ENCODE assay signal across 20 cellular contexts in the genomic region with DNA sequence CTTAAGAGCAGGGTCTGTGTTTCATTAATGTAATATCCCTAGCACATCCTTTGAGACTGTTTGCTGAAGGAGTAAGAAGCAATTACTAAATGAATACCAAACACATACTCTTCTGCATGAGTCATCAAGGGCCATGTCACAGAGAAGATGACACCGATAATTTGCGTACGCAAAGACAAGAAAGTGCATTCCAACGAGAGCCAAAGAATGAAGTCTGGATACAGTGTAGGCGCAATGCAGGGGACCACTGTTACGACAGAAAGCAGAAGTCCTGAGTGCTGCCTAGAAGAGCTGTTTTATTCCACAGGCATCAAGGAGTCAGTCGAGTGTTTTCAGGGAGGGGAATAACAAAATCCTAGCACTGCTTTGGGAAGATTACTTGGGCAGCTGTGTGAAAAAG.
A peak's percentile ranks its signal among the peaks of the same experiment; 100 is the strongest.
DNase-seq lines count a peak whose midpoint lies in the region; ATAC-seq and TF ChIP-seq lines count a peak whose summit lies in the region.
"Had no signal": no experiment of that assay in that cellular context is flagged by ENCODE, and none has a peak within 500 bp of the region (broad histone marks: within the 10 kb centered on the region; RNA-seq: fewer than 3 reads in every experiment).

No MANE protein-coding gene starts in this region.

- H3K9me3 ChIP-seq in PC-3 (ENCODE audit: low read length) (no peaks in the 10 kb centered on the region), hepatocyte (ENCODE audit: low read depth) (no peaks in the 10 kb centered on the region)
- H3K9me3 ChIP-seq: uterus had no signal

- WGBS in hepatocyte (ENCODE audit: low lambda C conversion rate, missing lambda C conversion rate): 52% methylated on average over 7 of the region's 7 CpGs

- POLR2A ChIA-PET in PC-3 (lab: Charles Lee; ENCODE audit: unreplicated experiment): no interaction called here

- H3K27ac ChIP-seq in PC-3 (ENCODE audit: low read length) (no peak overlapping the region), hepatocyte (no peak overlapping the region)
- H3K27ac ChIP-seq: uterus had no signal

- H3K4me1 ChIP-seq in PC-3 (ENCODE audit: insufficient read depth, low read length) (peaks cover 7% of the 10 kb centered on the region), hepatocyte (ENCODE audit: insufficient read depth) (no peaks in the 10 kb centered on the region)
- H3K4me1 ChIP-seq: uterus had no signal

- CTCF ChIA-PET in PC-3 (lab: Charles Lee): no interaction called here

- intact Hi-C loops in PC-3 (cut with micrococcal nuclease): no loop called here

- H3K79me2 ChIP-seq in PC-3 (ENCODE audit: low read length) (no peaks in the 10 kb centered on the region), hepatocyte (peaks cover 11% of the 10 kb centered on the region)

- H3K4me3 ChIP-seq in PC-3 (ENCODE audit: low read length): no peak overlapping the region
- H3K4me3 ChIP-seq in hepatocyte: no peak overlapping the region
- H3K4me3 ChIP-seq: uterus had no signal

- ATAC-seq in PC-3 (peak; percentile 56), HG02970 (IDR thresholded peaks at IDR 0.05; ENCODE audit: low FRiP score, unreplicated experiment) (no peak), GM19023 (IDR thresholded peaks at IDR 0.05; ENCODE audit: unreplicated experiment) (no peak)
- ATAC-seq: activated naive CD4-positive, alpha-beta T cell treated with anti-CD3 and anti-CD28 coated beads, Interleukin-2, amount 50 U/mL, for 72 hours; sciatic nerve; stimulated activated naive CD8-positive, alpha-beta T cell treated with anti-CD3 and anti-CD28 coated beads, Interleukin-15, amount 100 ng/mL, for 72 hours had no signal

- BruUV-seq in PC-3 (replicated peaks; lab: Mats Ljungman, UMichigan): no TSS peak

- H3K9ac ChIP-seq in PC-3 (ENCODE audit: low read length): no peak overlapping the region

- DNase-seq in AG08396 (ENCODE audit: low spot score): peak; percentile 39
- DNase-seq in ELF-1 (ENCODE audit: low read depth, low spot score): peak; percentile 31
- peak; percentile 42 for DNase-seq in PC-3
- peak; percentile 18 for DNase-seq in hepatocyte (ENCODE audit: low spot score)
- no peak for DNase-seq in cerebellar cortex (ENCODE audit: low spot score)
- DNase-seq in SKM-1 treated with dmso at 0.1 percent for 144 hours (lab: John Stamatoyannopoulos, UW; ENCODE audit: unreplicated experiment): no peak
- DNase-seq: activated T-cell treated with anti-CD3 and anti-CD28 coated beads, Interleukin-2, amount 50 U/mL, for 48 hours; AML-193; immature natural killer cell; NCI-H187; NCI-H446 treated with DMSO at 0.1 percent for 48 hours; Right ventricle myocardium superior; stimulated activated CD4-positive, alpha-beta T cell treated with anti-CD3 and anti-CD28 coated beads, Interleukin-1b, Interleukin-23, amount 100 ng/mL, for 48 hours; stimulated activated naive CD8-positive, alpha-beta T cell treated with anti-CD3 and anti-CD28 coated beads, Interleukin-15, amount 100 ng/mL, for 72 hours; T-helper 2 cell; uterus had no signal

- H3K9me2 ChIP-seq in PC-3 (replicated peaks; ENCODE audit: low read length) (no peaks in the 10 kb centered on the region), hepatocyte (replicated peaks; ENCODE audit: insufficient read depth) (no peaks in the 10 kb centered on the region)

- H3K36me3 ChIP-seq in PC-3 (ENCODE audit: low read depth, low read length): no peaks in the 10 kb centered on the region
- H3K36me3 ChIP-seq in hepatocyte (replicated peaks; ENCODE audit: insufficient read depth, low read depth): no peaks in the 10 kb centered on the region
- H3K36me3 ChIP-seq: uterus had no signal

- H3F3A ChIP-seq in PC-3 (ENCODE audit: low read length, unreplicated experiment): no peaks in the 10 kb centered on the region

- no peaks in the 10 kb centered on the region for H4K20me1 ChIP-seq in PC-3 (ENCODE audit: low read length)
- no peaks in the 10 kb centered on the region for H4K20me1 ChIP-seq in hepatocyte (ENCODE audit: insufficient read depth, poor library complexity, severe bottlenecking)

- H2AFZ ChIP-seq in PC-3 (ENCODE audit: low read length) (no peak overlapping the region), hepatocyte (no peak overlapping the region)

- H3K4me2 ChIP-seq in PC-3 (ENCODE audit: low read length) (no peak overlapping the region), hepatocyte (no peak overlapping the region)

- no peak for TF ChIP-seq CTCF in PC-3 (conservative IDR thresholded peaks at IDR 0.05; ENCODE audit: low read depth, low read length)
- TF ChIP-seq CTCF in hepatocyte (IDR thresholded peaks at IDR 0.05; ENCODE audit: poor library complexity): no peak

- no peaks in the 10 kb centered on the region for H3K27me3 ChIP-seq in PC-3 (ENCODE audit: low read length)
- no peaks in the 10 kb centered on the region for H3K27me3 ChIP-seq in hepatocyte
- H3K27me3 ChIP-seq: uterus had no signal

Comparison
In these comparisons a context has a peak if more than half of its experiments do, and no peak if none do; other contexts are left out.
1. DNase-seq: peak in AG08396 (single experiment), ELF-1 (single experiment), PC-3 (single experiment) and hepatocyte (single experiment); none in cerebellar cortex (single experiment) and SKM-1 treated with dmso at 0.1 percent for 144 hours (single experiment).